16 cellular contexts compared by ENCODE assay signal in the genomic region with DNA sequence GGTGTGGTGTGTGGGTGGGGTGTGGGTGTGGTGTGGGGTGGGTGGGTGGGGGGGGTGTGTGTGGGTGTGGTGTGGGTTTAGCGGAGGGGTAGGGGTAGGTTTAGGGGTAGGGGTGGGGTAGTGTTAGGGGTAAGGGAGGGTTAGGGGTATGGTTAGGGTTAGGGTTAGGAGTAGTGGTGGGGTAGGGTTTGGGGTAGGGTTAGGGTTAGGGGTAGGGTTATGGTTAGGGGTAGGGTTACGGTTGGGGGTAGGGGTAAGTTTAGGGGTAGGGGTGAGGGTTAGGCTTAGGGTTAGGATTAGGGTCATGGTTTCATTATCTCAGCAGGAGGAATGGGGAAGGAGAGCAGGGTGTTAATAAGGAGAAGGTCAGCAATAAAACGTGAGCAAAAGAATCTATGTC. TPM values are rescaled to one million over a fixed set of nuclear protein-coding genes. Genes with fewer than 3 reads are reported as not detected.
DNase-seq lines count a peak whose midpoint lies in the region; ATAC-seq and TF ChIP-seq lines count a peak whose summit lies in the region.
"Had no signal": no experiment of that assay in that cellular context is flagged by ENCODE, and none has a peak within 500 bp of the region (broad histone marks: within the 10 kb centered on the region; RNA-seq: fewer than 3 reads in every experiment).

No MANE protein-coding gene starts in this region.

- H3K4me3 Mint-ChIP-seq in progenitor cell of endocrine pancreas (ENCODE audit: low read depth) = no peak overlapping the region
- no peak overlapping the region for H3K4me3 Mint-ChIP-seq in CD8-positive, alpha-beta T cell
- H3K4me3 Mint-ChIP-seq: CD14-positive monocyte; CD8-positive, alpha-beta memory T cell; H9 had no signal

- POLR2A ChIA-PET in CD8-positive, alpha-beta T cell (lab: Charles Lee) = no interaction called here

- no peaks in the 10 kb centered on the region for H3K36me3 ChIP-seq in H7 (replicated peaks; ENCODE audit: control insufficient read depth, insufficient read depth, low read length)
- no peaks in the 10 kb centered on the region for H3K36me3 ChIP-seq in mucosa of descending colon (ENCODE audit: low read depth)
- H3K36me3 ChIP-seq in CD8-positive, alpha-beta T cell (ENCODE audit: insufficient read depth, low read length) = no peaks in the 10 kb centered on the region
- no peaks in the 10 kb centered on the region for H3K36me3 ChIP-seq in left ventricle myocardium inferior

- H3K27ac ChIP-seq in CD8-positive, alpha-beta T cell (ENCODE audit: low read depth, low read length) = no peak overlapping the region
- H3K27ac ChIP-seq in left ventricle myocardium inferior (replicated peaks) = no peak overlapping the region
- H3K27ac ChIP-seq: A549, GM23248 had no signal

- no peaks in the 10 kb centered on the region for H3K27me3 ChIP-seq in H7 (ENCODE audit: control insufficient read depth, insufficient read depth, low read length)
- H3K27me3 ChIP-seq in CD8-positive, alpha-beta T cell (ENCODE audit: insufficient read depth, low read length) = no peaks in the 10 kb centered on the region
- H3K27me3 ChIP-seq in left ventricle myocardium inferior (ENCODE audit: low read depth) = peaks cover 9% of the 10 kb centered on the region

- no peak overlapping the region for H3K27ac Mint-ChIP-seq in progenitor cell of endocrine pancreas
- no peak overlapping the region for H3K27ac Mint-ChIP-seq in CD8-positive, alpha-beta T cell
- H3K27ac Mint-ChIP-seq: CD14-positive monocyte; CD8-positive, alpha-beta memory T cell; H9 had no signal

- DNase-seq in GM20000 (ENCODE audit: low spot score) (peak; percentile 39), H7 (peak; percentile 11), left colon (no peak), mucosa of descending colon (no peak), progenitor cell of endocrine pancreas (ENCODE audit: low spot score, unreplicated experiment) (no peak), left ventricle myocardium inferior (no peak), SK-N-DZ (ENCODE audit: low spot score) (no peak)
- DNase-seq in CD8-positive, alpha-beta T cell = no peak
- DNase-seq: Caco-2; CD8-positive, alpha-beta memory T cell; DND-41; GDM1; GM23248; H9 had no signal

- no peaks in the 10 kb centered on the region for H3K9me3 ChIP-seq in mucosa of descending colon
- no peaks in the 10 kb centered on the region for H3K9me3 ChIP-seq in CD8-positive, alpha-beta T cell (ENCODE audit: low read length)
- H3K9me3 ChIP-seq in left ventricle myocardium inferior (replicated peaks) = no peaks in the 10 kb centered on the region
- H3K9me3 ChIP-seq: A549, Caco-2 had no signal

- no peak overlapping the region for H3K4me3 ChIP-seq in H7 (ENCODE audit: insufficient read depth, low read depth, low read length)
- H3K4me3 ChIP-seq in mucosa of descending colon = no peak overlapping the region
- no peak overlapping the region for H3K4me3 ChIP-seq in CD8-positive, alpha-beta T cell (ENCODE audit: low read depth, low read length)
- no peak overlapping the region for H3K4me3 ChIP-seq in left ventricle myocardium inferior
- H3K4me3 ChIP-seq: A549, GM23248 had no signal

- no peaks in the 10 kb centered on the region for H3K36me3 Mint-ChIP-seq in progenitor cell of endocrine pancreas (ENCODE audit: insufficient read depth)
- H3K36me3 Mint-ChIP-seq in CD8-positive, alpha-beta T cell = no peaks in the 10 kb centered on the region
- H3K36me3 Mint-ChIP-seq: CD14-positive monocyte; CD8-positive, alpha-beta memory T cell had no signal

- H3K9me3 Mint-ChIP-seq in progenitor cell of endocrine pancreas (ENCODE audit: low read depth) = peaks cover 20% of the 10 kb centered on the region
- no peaks in the 10 kb centered on the region for H3K9me3 Mint-ChIP-seq in CD8-positive, alpha-beta T cell
- H3K9me3 Mint-ChIP-seq: CD8-positive, alpha-beta memory T cell had no signal

- H3K4me1 ChIP-seq in mucosa of descending colon (ENCODE audit: low read depth) (no peaks in the 10 kb centered on the region), left ventricle myocardium inferior (no peaks in the 10 kb centered on the region)
- H3K4me1 ChIP-seq in CD8-positive, alpha-beta T cell (ENCODE audit: insufficient read depth, low read length) = no peaks in the 10 kb centered on the region
- H3K4me1 ChIP-seq: A549, Caco-2 had no signal

- intact Hi-C loops in left colon (cut with DNase I, micrococcal nuclease) (no loop called here), mucosa of descending colon (cut with DNase I, micrococcal nuclease) (no loop called here), left ventricle myocardium inferior (cut with micrococcal nuclease) (no loop called here)
- intact Hi-C loops in CD8-positive, alpha-beta T cell (cut with DNase I, micrococcal nuclease) = no loop called here

- no peaks in the 10 kb centered on the region for H3K4me1 Mint-ChIP-seq in progenitor cell of endocrine pancreas (ENCODE audit: low read depth)
- H3K4me1 Mint-ChIP-seq in CD8-positive, alpha-beta T cell (ENCODE audit: low read depth) = no peaks in the 10 kb centered on the region
- H3K4me1 Mint-ChIP-seq: CD14-positive monocyte; CD8-positive, alpha-beta memory T cell; H9 had no signal

- peak; percentile 34 for ATAC-seq in left colon
- peak; percentile 11 for ATAC-seq in mucosa of descending colon
- ATAC-seq in CD8-positive, alpha-beta T cell = no peak
- ATAC-seq: A549 had no signal

- H3K27me3 Mint-ChIP-seq in progenitor cell of endocrine pancreas = no peaks in the 10 kb centered on the region
- H3K27me3 Mint-ChIP-seq in CD8-positive, alpha-beta T cell (ENCODE audit: low read depth) = peaks cover 7% of the 10 kb centered on the region

- CTCF ChIA-PET in CD8-positive, alpha-beta T cell (lab: Charles Lee) = interaction anchor here (6.7 kb wide), 1 partner anchor 101 kb away, joined by 53 read pairs; no protein-coding TSS in a partner anchor

- no peak for TF ChIP-seq CTCF in GM20000 (IDR thresholded peaks at IDR 0.05; ENCODE audit: extremely low read depth, missing control alignments)
- no peak for TF ChIP-seq CTCF in mucosa of descending colon (IDR thresholded peaks at IDR 0.05)
- no peak for TF ChIP-seq CTCF in progenitor cell of endocrine pancreas (IDR thresholded peaks at IDR 0.05; ENCODE audit: unreplicated experiment)
- TF ChIP-seq CTCF in CD8-positive, alpha-beta T cell (IDR thresholded peaks at IDR 0.05) = no peak
- no peak for TF ChIP-seq CTCF in left ventricle myocardium inferior (IDR thresholded peaks at IDR 0.05; ENCODE audit: borderline replicate concordance)

RNA-seq across cellular contexts. Expression of a gene that starts 11.3 kb away (rescaled TPM):
- total RNA-seq in H7 (2014; rRNA removed; shearing (Covaris generic)) = 4.4 and 6.3 TPM in 2 replicates
- total RNA-seq in left colon (1 to 10 TPM; 2.5 to 2.7 TPM), mucosa of descending colon (1 to 10 TPM in 2 of 3 donors, under 1 TPM in 1; 0.58 to 8.5 (median 2.0) TPM), progenitor cell of endocrine pancreas (21.5 and 25.8 TPM in 2 replicates), left ventricle myocardium inferior (2.0 TPM)
- 1 to 10 TPM; 3.7 to 3.8 TPM for total RNA-seq in CD8-positive, alpha-beta T cell
- 10.3 and 11.8 TPM in 2 replicates for polyA plus RNA-seq in SK-N-DZ (2014; cell fraction: cytosol; rRNA removed)
- polyA plus RNA-seq in SK-N-DZ (2014; cell fraction: nucleus; rRNA removed) = 8.2 and 11.8 TPM in 2 replicates
- polyA plus RNA-seq: CD14-positive monocyte had no signal

Comparison
In these comparisons a context has a peak if more than half of its experiments do, and no peak if none do; other contexts are left out.
1. DNase-seq: peak in GM20000 (single experiment) and H7 (single experiment); none in left colon (0 of 2), mucosa of descending colon (0 of 3), progenitor cell of endocrine pancreas (single experiment), CD8-positive, alpha-beta T cell (0 of 7), left ventricle myocardium inferior (single experiment) and SK-N-DZ (single experiment).